In the genomic region with DNA sequence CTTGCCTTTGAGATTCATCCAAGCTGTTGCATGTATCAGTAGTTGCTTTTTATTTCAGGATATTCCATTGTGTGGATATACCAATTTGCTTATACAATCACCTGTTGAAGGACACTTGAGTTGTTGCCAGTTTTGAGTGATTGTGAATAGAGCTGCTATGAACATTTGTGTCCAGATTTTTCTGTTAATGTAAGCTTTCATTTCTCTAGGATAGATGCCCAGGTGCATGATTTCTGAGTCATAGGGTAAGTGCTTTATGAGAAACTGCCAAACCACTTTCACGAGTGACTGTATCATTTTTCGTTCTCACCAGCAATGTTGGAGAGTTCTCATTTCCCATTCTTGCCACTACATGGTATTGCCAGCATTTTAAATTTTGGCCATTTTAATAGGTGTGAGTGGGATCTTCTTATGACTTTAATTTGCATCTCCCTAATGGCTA, we compare ENCODE assay signal across 8 cellular contexts.
A peak's percentile ranks its signal among the peaks of the same experiment; 100 is the strongest.
DNase-seq lines count a peak whose midpoint lies in the region; ATAC-seq and TF ChIP-seq lines count a peak whose summit lies in the region.

No MANE protein-coding gene starts in this region.

- H3K36me3 Mint-ChIP-seq in CD8-positive, alpha-beta T cell = peaks cover 8% of the 10 kb centered on the region

- peaks cover 14% of the 10 kb centered on the region for H3K4me1 ChIP-seq in body of pancreas
- H3K4me1 ChIP-seq in CD8-positive, alpha-beta T cell (ENCODE audit: insufficient read depth, low read length) = no peaks in the 10 kb centered on the region

- no peak overlapping the region for H3K27ac Mint-ChIP-seq in CD8-positive, alpha-beta T cell

- 7 to 16% methylated on average over 2 of the region's 2 CpGs for WGBS in body of pancreas, 2 donors

- H3K36me3 ChIP-seq in body of pancreas (replicated peaks in 1 of 2; ENCODE audit: insufficient read depth in 1 of 2, low read depth in 2 of 2) = no peaks in the 10 kb centered on the region
- H3K36me3 ChIP-seq in CD8-positive, alpha-beta T cell (ENCODE audit: insufficient read depth, low read length) = no peaks in the 10 kb centered on the region

- H3K4me3 Mint-ChIP-seq in CD8-positive, alpha-beta T cell = no peak overlapping the region

- POLR2A ChIA-PET in GM10248 (lab: Yijun Ruan, JAX) = interaction anchor here (1.0 kb wide), 1 partner anchor 67 kb away, joined by 3 read pairs; no protein-coding TSS in a partner anchor
- POLR2A ChIA-PET in CD8-positive, alpha-beta T cell (lab: Charles Lee) = no interaction called here

- CTCF ChIA-PET in GM10248 (lab: Yijun Ruan, JAX) = interaction anchor here (0.7 to 1.6 kb wide), 11 partner anchors 9 to 173 kb away, joined by 3 to 12 read pairs (median 4); no protein-coding TSS in a partner anchor
- CTCF ChIA-PET in CD8-positive, alpha-beta T cell (lab: Charles Lee) = no interaction called here

- TF ChIP-seq POLR2A in body of pancreas (IDR thresholded peaks at IDR 0.05) = no peak

- H3K27ac ChIP-seq in body of pancreas = peak overlapping the region in 1 of 4 donors; percentile 9
- H3K27ac ChIP-seq in CD8-positive, alpha-beta T cell (ENCODE audit: low read depth, low read length) = no peak overlapping the region

- peaks cover 5% of the 10 kb centered on the region for H3K9me3 Mint-ChIP-seq in CD8-positive, alpha-beta T cell

- DNase-seq in GM10248 (ENCODE audit: extremely low spot score) = peak; percentile 52
- peak in 2 of 4 donors; percentile 25 to 27 for DNase-seq in body of pancreas
- no peak for DNase-seq in T-helper 9 cell
- DNase-seq in Ammon's horn (ENCODE audit: low spot score) = no peak
- DNase-seq in CD8-positive, alpha-beta T cell = no peak
- no peak for DNase-seq in islet precursor cell

- no peaks in the 10 kb centered on the region for H3K9me3 ChIP-seq in body of pancreas
- H3K9me3 ChIP-seq in CD8-positive, alpha-beta T cell (ENCODE audit: low read length) = no peaks in the 10 kb centered on the region

- TF ChIP-seq CTCF in GM10248 (IDR thresholded peaks at IDR 0.05; ENCODE audit: control extremely low read depth, extremely low read depth, low read depth, missing control alignments) = no peak
- no peak for TF ChIP-seq CTCF in body of pancreas (IDR thresholded peaks at IDR 0.05)
- TF ChIP-seq CTCF in CD8-positive, alpha-beta T cell (IDR thresholded peaks at IDR 0.05) = no peak

- intact Hi-C loops in body of pancreas (cut with DNase I) = no loop called here
- intact Hi-C loops in CD8-positive, alpha-beta T cell (cut with DNase I, micrococcal nuclease) = no loop called here

- peaks cover 15% of the 10 kb centered on the region for H3K4me1 Mint-ChIP-seq in CD8-positive, alpha-beta T cell (ENCODE audit: low read depth)

- peak; percentile 66 for ATAC-seq in GM21515 (IDR thresholded peaks at IDR 0.05; ENCODE audit: unreplicated experiment)
- peak; percentile 63 for ATAC-seq in HG03575 (IDR thresholded peaks at IDR 0.05; ENCODE audit: extremely low read depth, insufficient number of reproducible peaks, low FRiP score, unreplicated experiment)
- peak; percentile 35 for ATAC-seq in body of pancreas
- ATAC-seq in CD8-positive, alpha-beta T cell = no peak

- no peaks in the 10 kb centered on the region for H3K27me3 ChIP-seq in body of pancreas
- H3K27me3 ChIP-seq in CD8-positive, alpha-beta T cell (ENCODE audit: insufficient read depth, low read length) = no peaks in the 10 kb centered on the region

- no peak overlapping the region for H3K4me3 ChIP-seq in body of pancreas
- no peak overlapping the region for H3K4me3 ChIP-seq in CD8-positive, alpha-beta T cell (ENCODE audit: low read depth, low read length)

- H3K27me3 Mint-ChIP-seq in CD8-positive, alpha-beta T cell (ENCODE audit: low read depth) = no peaks in the 10 kb centered on the region
